Comparison of ENCODE assay signal across 24 cellular contexts in genomic region chr17:43027091-43028032, GRCh38. TPM values are rescaled to one million over a fixed set of nuclear protein-coding genes. Genes with fewer than 3 reads are reported as not detected.
DNase-seq lines count a peak whose midpoint lies in the region; ATAC-seq and TF ChIP-seq lines count a peak whose summit lies in the region.
"Had no signal": no experiment of that assay in that cellular context is flagged by ENCODE, and none has a peak within 500 bp of the region (broad histone marks: within the 10 kb centered on the region; RNA-seq: fewer than 3 reads in every experiment).

No MANE protein-coding gene starts in this region.

- no peak overlapping the region for H3K23ac ChIP-seq in neuronal stem cell (ENCODE audit: low read depth, low read length, poor library complexity)

- peaks cover 42% of the 10 kb centered on the region for H3K4me1 Mint-ChIP-seq in glutamatergic neuron (ENCODE audit: low read depth, unreplicated experiment)

- peak overlapping the region; percentile 32 for H3K9ac ChIP-seq in neuronal stem cell (ENCODE audit: low read depth, low read length, poor library complexity)

- POLR2A ChIA-PET in HEK293 (lab: Yijun Ruan, JAX): interaction anchor here (0.6 kb wide), 3 partner anchors 14 to 289 kb away, joined by 3 to 4 read pairs (median 3); no protein-coding TSS in a partner anchor

- no peaks in the 10 kb centered on the region for H3K27me3 ChIP-seq in neuronal stem cell (ENCODE audit: control insufficient read depth in 3 of 3, insufficient read depth in 3 of 3, low read depth in 1 of 3, low read length in 3 of 3)
- H3K27me3 ChIP-seq: spleen, stomach had no signal

- H3K79me1 ChIP-seq in neuronal stem cell (ENCODE audit: low read depth, low read length): no peaks in the 10 kb centered on the region

- H3K4me3 Mint-ChIP-seq in glutamatergic neuron (ENCODE audit: unreplicated experiment): peak overlapping the region; percentile 80
- H3K4me3 Mint-ChIP-seq: activated T-helper 1 cell treated with anti-CD3 and anti-CD28 coated beads, Interleukin-12 subunit alpha, Interleukin-12 subunit beta, Interleukin-2, Interleukin-4 antibody, amounts not matched to agents 30 ng/mL and 10 ng/mL and 1 ng/mL, durations not matched to agents 14 hours and 24 hours and 36 hours had no signal

- TF ChIP-seq CTCF in HEK293 (tag by site-specific recombination; IDR thresholded peaks at IDR 0.05): no peak
- no peak for TF ChIP-seq CTCF in glutamatergic neuron (IDR thresholded peaks at IDR 0.05; ENCODE audit: partially characterized antibody, unreplicated experiment)

- TF ChIP-seq POLR2A in erythroblast (IDR thresholded peaks at IDR 0.05; ENCODE audit: low read length): no peak

- H3K18ac ChIP-seq in neuronal stem cell (ENCODE audit: low read length): peak overlapping the region; percentile 40

- H3K9me3 ChIP-seq in HEK293 (ENCODE audit: control insufficient read depth, insufficient read depth, low read depth, low read length): no peaks in the 10 kb centered on the region
- peaks cover 0 to 1% of the 10 kb centered on the region in 2 donors for H3K9me3 ChIP-seq in neuronal stem cell (replicated peaks in 1 of 2; ENCODE audit: control insufficient read depth in 2 of 2, insufficient read depth in 1 of 2, low read depth in 1 of 2, low read length in 2 of 2)
- H3K9me3 ChIP-seq: spleen, stomach, transverse colon had no signal

- CTCF ChIA-PET in HEK293 (lab: Yijun Ruan, JAX): no interaction called here

- peak overlapping the region; percentile 67 for H3K27ac Mint-ChIP-seq in glutamatergic neuron (ENCODE audit: unreplicated experiment)
- H3K27ac Mint-ChIP-seq: activated naive CD8-positive, alpha-beta T cell; activated T-helper 1 cell treated with anti-CD3 and anti-CD28 coated beads, Interleukin-12 subunit alpha, Interleukin-12 subunit beta, Interleukin-2, Interleukin-4 antibody, amounts not matched to agents 30 ng/mL and 10 ng/mL and 1 ng/mL, durations not matched to agents 14 hours and 24 hours and 36 hours had no signal

- H3K4me2 ChIP-seq in neuronal stem cell (ENCODE audit: insufficient read depth, low read length, poor library complexity, severe bottlenecking): no peak overlapping the region

- no peak overlapping the region for H2BK120ac ChIP-seq in neuronal stem cell (ENCODE audit: low read depth, low read length)

- no peak overlapping the region for H4K91ac ChIP-seq in neuronal stem cell (ENCODE audit: low read depth, low read length, poor library complexity)

- H2BK12ac ChIP-seq in neuronal stem cell (ENCODE audit: low read length): no peak overlapping the region

- DNase-seq in glutamatergic neuron (no peak), neuronal stem cell (ENCODE audit: low spot score) (no peak), erythroblast (lab: John Stamatoyannopoulos, UW) (no peak)
- no peak for DNase-seq in stimulated activated naive CD4-positive, alpha-beta T cell treated with Interleukin-2 at 50 U/mL for 16 hours (lab: John Stamatoyannopoulos, UW)
- DNase-seq: activated CD4-positive, alpha-beta T cell treated with anti-CD3 and anti-CD28 coated beads for 4 hours; effector memory CD8-positive, alpha-beta T cell; KG1; MV-4-11; NCI-H1694 treated with DMSO at 0.1 percent for 48 hours; NCI-H2227 treated with DMSO at 0.1 percent for 48 hours; NCI-H774; occipital lobe; OCI-M1; SHP77; spleen; stimulated activated CD4-positive, alpha-beta T cell treated with anti-CD3 and anti-CD28 coated beads, Interleukin-4, amount 100 ng/mL, for 4 hours; stomach; T-cell; transverse colon had no signal

- no peak for ATAC-seq in GM19397 (IDR thresholded peaks at IDR 0.05; ENCODE audit: unreplicated experiment)
- ATAC-seq: effector memory CD8-positive, alpha-beta T cell; GM12878; T-cell had no signal

- H3K27ac ChIP-seq in HEK293 (ENCODE audit: extremely low read depth, low read depth, low read length) (no peak overlapping the region), neuronal stem cell (replicated peaks; ENCODE audit: low read length) (no peak overlapping the region)
- H3K27ac ChIP-seq: spleen, transverse colon had no signal

- H3K36me3 Mint-ChIP-seq in glutamatergic neuron (ENCODE audit: unreplicated experiment): no peaks in the 10 kb centered on the region
- H3K36me3 Mint-ChIP-seq: activated naive CD8-positive, alpha-beta T cell; T-cell had no signal

- no peak overlapping the region for H3K4ac ChIP-seq in neuronal stem cell (ENCODE audit: low read length)

- peak overlapping the region; percentile 46 for H2BK15ac ChIP-seq in neuronal stem cell (ENCODE audit: low read length)

- H4K8ac ChIP-seq in neuronal stem cell (ENCODE audit: low read depth, low read length): no peak overlapping the region

- H3K4me1 ChIP-seq in HEK293 (ENCODE audit: control insufficient read depth, insufficient read depth, low read length) (no peaks in the 10 kb centered on the region; the same call in 1 of the 2 replicates), neuronal stem cell (ENCODE audit: control insufficient read depth in 2 of 2, insufficient read depth in 1 of 2, low read depth in 1 of 2, low read length in 2 of 2) (peaks cover 16 to 21% of the 10 kb centered on the region in 2 donors)

- H3K4me3 ChIP-seq in HEK293 (ENCODE audit: low read depth, low read length): no peak overlapping the region
- peak overlapping the region in 1 of 2 donors; percentile 50 for H3K4me3 ChIP-seq in neuronal stem cell (ENCODE audit: low read length in 2 of 2)
- H3K4me3 ChIP-seq: GM12878, spleen, stomach, transverse colon had no signal

- peak overlapping the region; percentile 56 for H2BK5ac ChIP-seq in neuronal stem cell (ENCODE audit: low read length)

- H3K27me3 Mint-ChIP-seq in glutamatergic neuron (ENCODE audit: unreplicated experiment): peaks cover 8% of the 10 kb centered on the region
- H3K27me3 Mint-ChIP-seq: activated naive CD8-positive, alpha-beta T cell; effector memory CD8-positive, alpha-beta T cell; T-cell had no signal

- no CpG with 5 or more reads among the region's 9 CpGs for WGBS in neuronal stem cell (ENCODE audit: extremely low coverage in 2 of 2, insufficient read length in 2 of 2, insufficient replicate concordance in 1 of 2), 2 donors

- H3K9me3 Mint-ChIP-seq in glutamatergic neuron (ENCODE audit: unreplicated experiment): peaks cover 4% of the 10 kb centered on the region
- H3K9me3 Mint-ChIP-seq: activated T-helper 1 cell treated with anti-CD3 and anti-CD28 coated beads, Interleukin-12 subunit alpha, Interleukin-12 subunit beta, Interleukin-2, Interleukin-4 antibody, amounts not matched to agents 30 ng/mL and 10 ng/mL and 1 ng/mL, durations not matched to agents 14 hours and 24 hours and 36 hours; effector memory CD8-positive, alpha-beta T cell; T-cell had no signal

- H3K36me3 ChIP-seq in HEK293 (ENCODE audit: control insufficient read depth in 2 of 2, insufficient read depth in 1 of 2, low read length in 2 of 2): peaks cover 0 to 14% of the 10 kb centered on the region in 2 experiments; a peak in 1 of 3 replicates
- peaks cover 0 to 12% of the 10 kb centered on the region in 2 donors for H3K36me3 ChIP-seq in neuronal stem cell (replicated peaks in 1 of 2; ENCODE audit: control insufficient read depth in 2 of 2, insufficient read depth in 2 of 2, low read length in 2 of 2)
- H3K36me3 ChIP-seq: spleen, stomach, transverse colon had no signal

- H3K14ac ChIP-seq in neuronal stem cell (ENCODE audit: low read length): no peak overlapping the region

- H2AK5ac ChIP-seq in neuronal stem cell (ENCODE audit: low read depth, low read length): peak overlapping the region; percentile 91

- no peak overlapping the region for H2AFZ ChIP-seq in neuronal stem cell (ENCODE audit: low read length)

TF ChIP-seq in HEK293, 187 proteins besides CTCF, POLR2A, EP300 and RAD21:
- TF ChIP-seq ZNF341 (tag by site-specific recombination; IDR thresholded peaks at IDR 0.05; ENCODE audit: low read depth): peak; percentile 12; the same call in 1 of the 2 replicates
- no peak for TF ChIP-seq WT1 (tag by site-specific recombination; IDR thresholded peaks at IDR 0.05)
- TF ChIP-seq, protein P1, sequence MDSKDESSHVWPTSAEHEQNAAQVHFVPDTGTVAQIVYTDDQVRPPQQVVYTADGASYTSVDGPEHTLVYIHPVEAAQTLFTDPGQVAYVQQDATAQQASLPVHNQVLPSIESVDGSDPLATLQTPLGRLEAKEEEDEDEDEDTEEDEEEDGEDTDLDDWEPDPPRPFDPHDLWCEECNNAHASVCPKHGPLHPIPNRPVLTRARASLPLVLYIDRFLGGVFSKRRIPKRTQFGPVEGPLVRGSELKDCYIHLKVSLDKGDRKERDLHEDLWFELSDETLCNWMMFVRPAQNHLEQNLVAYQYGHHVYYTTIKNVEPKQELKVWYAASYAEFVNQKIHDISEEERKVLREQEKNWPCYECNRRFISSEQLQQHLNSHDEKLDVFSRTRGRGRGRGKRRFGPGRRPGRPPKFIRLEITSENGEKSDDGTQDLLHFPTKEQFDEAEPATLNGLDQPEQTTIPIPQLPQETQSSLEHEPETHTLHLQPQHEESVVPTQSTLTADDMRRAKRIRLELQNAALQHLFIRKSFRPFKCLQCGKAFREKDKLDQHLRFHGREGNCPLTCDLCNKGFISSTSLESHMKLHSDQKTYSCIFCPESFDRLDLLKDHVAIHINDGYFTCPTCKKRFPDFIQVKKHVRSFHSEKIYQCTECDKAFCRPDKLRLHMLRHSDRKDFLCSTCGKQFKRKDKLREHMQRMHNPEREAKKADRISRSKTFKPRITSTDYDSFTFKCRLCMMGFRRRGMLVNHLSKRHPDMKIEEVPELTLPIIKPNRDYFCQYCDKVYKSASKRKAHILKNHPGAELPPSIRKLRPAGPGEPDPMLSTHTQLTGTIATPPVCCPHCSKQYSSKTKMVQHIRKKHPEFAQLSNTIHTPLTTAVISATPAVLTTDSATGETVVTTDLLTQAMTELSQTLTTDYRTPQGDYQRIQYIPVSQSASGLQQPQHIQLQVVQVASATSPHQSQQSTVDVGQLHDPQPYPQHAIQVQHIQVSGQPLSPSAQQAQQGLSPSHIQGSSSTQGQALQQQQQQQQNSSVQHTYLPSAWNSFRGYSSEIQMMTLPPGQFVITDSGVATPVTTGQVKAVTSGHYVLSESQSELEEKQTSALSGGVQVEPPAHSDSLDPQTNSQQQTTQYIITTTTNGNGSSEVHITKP (tag by site-specific recombination; IDR thresholded peaks at IDR 0.05): peak; percentile 61

RNA-seq across cellular contexts. Expression of gene RND2, which starts 2.3 kb away (rescaled TPM):
- 75.8 TPM for total RNA-seq in glutamatergic neuron (ENCODE audit: unreplicated experiment)
- 48.5 TPM for polyA plus RNA-seq in neuronal stem cell (2013, experiment 1 of 2)
- polyA plus RNA-seq in neuronal stem cell (2013, experiment 2 of 2): 47.8 TPM
- total RNA-seq: activated T-helper 1 cell treated with anti-CD3 and anti-CD28 coated beads, Interleukin-12 subunit alpha, Interleukin-12 subunit beta, Interleukin-2, Interleukin-4 antibody, amounts not matched to agents 30 ng/mL and 10 ng/mL and 1 ng/mL, durations not matched to agents 14 hours and 24 hours and 36 hours; GM12878 had no signal

RNA-seq across cellular contexts. Expression of gene VAT1, which starts 5.2 kb away (rescaled TPM):
- total RNA-seq in glutamatergic neuron (ENCODE audit: unreplicated experiment): 413 TPM
- 220 TPM for polyA plus RNA-seq in neuronal stem cell (2013, experiment 1 of 2)
- polyA plus RNA-seq in neuronal stem cell (2013, experiment 2 of 2): 211 TPM

RNA-seq across cellular contexts. Expression of gene IFI35, which starts 20.8 kb away (rescaled TPM):
- total RNA-seq in glutamatergic neuron (ENCODE audit: unreplicated experiment): not detected
- 0.26 TPM for polyA plus RNA-seq in neuronal stem cell (2013, experiment 1 of 2)
- polyA plus RNA-seq in neuronal stem cell (2013, experiment 2 of 2): 0.29 TPM

RNA-seq across cellular contexts. Expression of gene RPL27, which starts 29.1 kb away (rescaled TPM):
- 658 TPM for total RNA-seq in glutamatergic neuron (ENCODE audit: unreplicated experiment)
- polyA plus RNA-seq in neuronal stem cell (2013, experiment 1 of 2): 5,619 TPM
- 5,702 TPM for polyA plus RNA-seq in neuronal stem cell (2013, experiment 2 of 2)

RNA-seq across cellular contexts. Expression of gene RUNDC1, which starts 47.0 kb away (rescaled TPM):
- total RNA-seq in glutamatergic neuron (ENCODE audit: unreplicated experiment): 14.0 TPM
- polyA plus RNA-seq in neuronal stem cell (2013, experiment 1 of 2): 7.7 TPM
- polyA plus RNA-seq in neuronal stem cell (2013, experiment 2 of 2): 7.3 TPM
